In the genomic region with DNA sequence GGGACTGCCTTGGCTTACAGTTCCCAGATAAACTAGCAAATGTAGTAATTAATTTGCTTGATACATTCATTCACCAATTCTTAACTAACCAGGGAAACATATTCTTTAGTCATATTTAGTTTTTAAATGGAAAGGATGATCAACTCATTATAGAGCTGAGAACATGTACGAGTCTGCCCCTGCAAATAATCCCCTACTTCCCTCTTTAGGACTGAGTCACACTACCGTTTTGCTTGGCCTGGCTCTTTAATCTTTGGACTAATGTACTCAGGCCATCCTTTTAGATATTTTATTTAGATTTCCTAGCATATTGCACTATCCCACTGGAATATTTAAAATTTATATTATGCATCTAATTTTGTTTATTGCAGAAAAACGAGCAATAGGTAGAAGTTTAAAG, we compare ENCODE assay signal across 17 cellular contexts.
"Had no signal": no experiment of that assay in that cellular context is flagged by ENCODE, and none has a peak within 500 bp of the region (broad histone marks: within the 10 kb centered on the region; RNA-seq: fewer than 3 reads in every experiment).

No MANE protein-coding gene starts in this region.

- DNase-seq: erythroblast; gastrocnemius medialis; heart right ventricle; islet precursor cell; mammary epithelial cell; naive thymus-derived CD4-positive, alpha-beta T cell; nephron progenitor cell; retina; right lobe of liver; stimulated activated CD4-positive, alpha-beta T cell treated with anti-CD3 and anti-CD28 coated beads, Interleukin-2, amount 100 ng/mL, for 48 hours; stimulated activated naive CD4-positive, alpha-beta T cell treated with Interleukin-2 at 50 U/mL for 16 hours had no signal

- H3K4me1 ChIP-seq: gastrocnemius medialis, heart right ventricle, parathyroid adenoma, prostate gland, right lobe of liver had no signal

- H3K27me3 Mint-ChIP-seq: dendritic cell treated with granulocyte-macrophage colony-stimulating factor and Interleukin-4, amounts not matched to agents 40 ng/mL and 50 ng/mL, for 4 days had no signal

- H3K4me3 Mint-ChIP-seq: dendritic cell treated with granulocyte-macrophage colony-stimulating factor and Interleukin-4, amounts not matched to agents 40 ng/mL and 50 ng/mL, for 4 days; naive thymus-derived CD4-positive, alpha-beta T cell; nephron progenitor cell; type B pancreatic cell had no signal

- H2AFZ ChIP-seq: parathyroid adenoma had no signal

- H3K9me3 ChIP-seq: gastrocnemius medialis, heart right ventricle, prostate gland, right lobe of liver had no signal

- H3K27me3 ChIP-seq: gastrocnemius medialis, heart right ventricle, right lobe of liver had no signal

- H3K4me3 ChIP-seq: gastrocnemius medialis, heart right ventricle, prostate gland, right lobe of liver, skin epidermis had no signal

- H3K9me3 Mint-ChIP-seq: dendritic cell treated with granulocyte-macrophage colony-stimulating factor and Interleukin-4, amounts not matched to agents 40 ng/mL and 50 ng/mL, for 4 days; naive thymus-derived CD4-positive, alpha-beta T cell; nephron progenitor cell; type B pancreatic cell had no signal

- H3K9ac ChIP-seq: parathyroid adenoma had no signal

- H3K27ac Mint-ChIP-seq: dendritic cell treated with granulocyte-macrophage colony-stimulating factor and Interleukin-4, amounts not matched to agents 40 ng/mL and 50 ng/mL, for 4 days; naive thymus-derived CD4-positive, alpha-beta T cell; nephron progenitor cell; type B pancreatic cell had no signal

- H3K36me3 ChIP-seq: gastrocnemius medialis, heart right ventricle, prostate gland, right lobe of liver had no signal

- H3K27ac ChIP-seq: gastrocnemius medialis, heart right ventricle, parathyroid adenoma, prostate gland, right lobe of liver, skin epidermis had no signal

- H3K36me3 Mint-ChIP-seq: naive thymus-derived CD4-positive, alpha-beta T cell; type B pancreatic cell had no signal

- H3K4me1 Mint-ChIP-seq: nephron progenitor cell had no signal

- ATAC-seq: gastrocnemius medialis; heart right ventricle; left lobe of liver; naive thymus-derived CD4-positive, alpha-beta T cell; right lobe of liver had no signal

- H3K79me2 ChIP-seq: parathyroid adenoma had no signal
